Comparison of ENCODE assay signal across 1 cellular context in the genomic region with DNA sequence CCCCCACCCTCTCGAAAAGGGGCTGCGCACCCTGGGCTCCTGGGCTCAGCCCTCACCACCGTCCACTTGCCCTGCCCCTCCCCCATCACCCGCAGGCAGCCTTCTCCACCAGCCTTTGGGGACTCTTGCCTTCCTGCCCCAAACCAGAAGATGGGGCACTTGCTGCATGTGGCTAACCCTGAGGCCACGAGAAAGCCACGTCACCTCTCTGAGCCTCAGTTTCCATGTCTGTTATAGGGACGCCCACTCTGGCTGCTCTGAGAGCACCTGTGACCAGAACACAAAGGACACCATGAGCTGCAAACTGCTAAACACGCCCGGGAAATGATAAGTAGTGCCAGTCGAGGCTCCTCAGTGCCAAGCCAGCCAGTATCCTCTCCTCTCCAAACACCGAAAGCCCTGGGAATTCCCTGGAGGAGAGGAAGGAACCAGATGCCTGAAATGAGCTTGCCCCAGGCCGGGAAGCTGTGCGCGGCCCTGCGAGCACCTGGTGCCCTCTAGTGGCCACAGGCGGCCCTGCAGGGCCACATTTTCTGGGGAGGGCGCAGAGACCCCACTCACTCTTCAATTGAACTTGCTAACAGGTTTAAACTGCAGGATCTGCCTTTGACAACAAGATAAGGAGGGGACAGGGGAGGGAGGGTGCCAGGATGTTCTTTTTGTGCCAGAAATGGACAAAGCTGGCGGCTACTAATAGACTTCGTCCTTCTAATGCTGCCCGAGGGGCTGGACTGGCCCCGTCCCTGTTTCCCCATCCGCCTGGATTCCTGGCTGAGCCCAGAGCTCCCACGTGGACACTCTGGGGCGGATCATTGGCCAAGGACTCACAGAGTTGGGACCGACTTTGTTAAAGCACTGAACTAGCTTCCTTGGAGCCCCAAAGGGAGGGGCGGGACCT.
TF ChIP-seq lines count a peak whose summit lies in the region.

No MANE protein-coding gene starts in this region.

TF ChIP-seq in endothelial cell of umbilical vein, 7 proteins besides CTCF, POLR2A, EP300 and RAD21:
- TF ChIP-seq FOS (IDR thresholded peaks at IDR 0.05; ENCODE audit: borderline replicate concordance, insufficient read depth, low read length): no peak
- no peak for TF ChIP-seq GATA2 (IDR thresholded peaks at IDR 0.05; ENCODE audit: insufficient read depth, insufficient read length, low read depth, low read length)
- TF ChIP-seq, protein P1, sequence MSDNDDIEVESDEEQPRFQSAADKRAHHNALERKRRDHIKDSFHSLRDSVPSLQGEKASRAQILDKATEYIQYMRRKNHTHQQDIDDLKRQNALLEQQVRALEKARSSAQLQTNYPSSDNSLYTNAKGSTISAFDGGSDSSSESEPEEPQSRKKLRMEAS (IDR thresholded peaks at IDR 0.05; ENCODE audit: insufficient read depth, insufficient read length): no peak
- TF ChIP-seq MYC (IDR thresholded peaks at IDR 0.05; ENCODE audit: low read depth, low read length): no peak
TF ChIP-seq in endothelial cell of umbilical vein: peak in this region for 0.
